In genomic region chr16:81440888-81441663, GRCh38 we compare ENCODE assay signal across 22 cellular contexts.
"Had no signal": no experiment of that assay in that cellular context is flagged by ENCODE, and none has a peak within 500 bp of the region (broad histone marks: within the 10 kb centered on the region; RNA-seq: fewer than 3 reads in every experiment).

No MANE protein-coding gene starts in this region.

- DNase-seq: activated CD4-positive, alpha-beta T cell treated with anti-CD3 and anti-CD28 coated beads, Interleukin-2, amount 10 ng/mL, durations not matched to agents 7 days and 5 days; activated CD8-positive, alpha-beta memory T cell treated with anti-CD3 and anti-CD28 coated beads for 24 hours; activated naive CD4-positive, alpha-beta T cell treated with Interleukin-2 at 50 U/mL for 16 hours; anterior cingulate cortex; brain microvascular endothelial cell; effector CD8-positive, alpha-beta T cell; gastrocnemius medialis; heart left ventricle; left lung; mammary epithelial cell; naive thymus-derived CD4-positive, alpha-beta T cell; nucleus accumbens; right cardiac atrium; small intestine; stimulated activated CD4-positive, alpha-beta T cell treated with anti-CD3 and anti-CD28 coated beads, Interleukin-4, amount 100 ng/mL, for 4 hours; T-cell; T-helper 9 cell had no signal

- H3K27me3 Mint-ChIP-seq: central memory CD8-positive, alpha-beta T cell had no signal

- H3K36me3 ChIP-seq: brain microvascular endothelial cell, gastrocnemius medialis, heart left ventricle, left lung, prostate gland, suprapubic skin had no signal

- H3K9me3 ChIP-seq: gastrocnemius medialis, heart left ventricle, left lung, prostate gland, suprapubic skin had no signal

- H3K4me3 Mint-ChIP-seq: activated CD4-positive, alpha-beta T cell treated with anti-CD3 and anti-CD28 coated beads, Interleukin-2, amount 10 ng/mL, durations not matched to agents 7 days and 5 days; central memory CD8-positive, alpha-beta T cell; stimulated activated naive CD8-positive, alpha-beta T cell treated with anti-CD3 and anti-CD28 coated beads, Interleukin-15, Interleukin-2, amounts not matched to agents 100 ng/mL and 50 ng/mL, for 24 hours; T-cell had no signal

- FAIRE-seq: small intestine had no signal

- H3K27me3 ChIP-seq: brain microvascular endothelial cell, gastrocnemius medialis, heart left ventricle, suprapubic skin had no signal

- H3K27ac ChIP-seq: brain microvascular endothelial cell, coronary artery, gastrocnemius medialis, heart left ventricle, left lung, prostate gland, suprapubic skin had no signal

- H3K27ac Mint-ChIP-seq: activated CD4-positive, alpha-beta T cell treated with anti-CD3 and anti-CD28 coated beads, Interleukin-2, amount 10 ng/mL, durations not matched to agents 7 days and 5 days; stimulated activated naive CD8-positive, alpha-beta T cell treated with anti-CD3 and anti-CD28 coated beads, Interleukin-15, Interleukin-2, amounts not matched to agents 100 ng/mL and 50 ng/mL, for 24 hours had no signal

- H3K36me3 Mint-ChIP-seq: T-cell had no signal

- H3K4me3 ChIP-seq: coronary artery, gastrocnemius medialis, heart left ventricle, left lung, prostate gland, suprapubic skin had no signal

- ATAC-seq: gastrocnemius medialis; heart left ventricle; left lung; naive thymus-derived CD4-positive, alpha-beta T cell; right cardiac atrium; T-cell had no signal

- H3K9me3 Mint-ChIP-seq: activated CD4-positive, alpha-beta T cell treated with anti-CD3 and anti-CD28 coated beads, Interleukin-2, amount 10 ng/mL, durations not matched to agents 7 days and 5 days; central memory CD8-positive, alpha-beta T cell; stimulated activated naive CD8-positive, alpha-beta T cell treated with anti-CD3 and anti-CD28 coated beads, Interleukin-15, Interleukin-2, amounts not matched to agents 100 ng/mL and 50 ng/mL, for 24 hours; T-cell had no signal

- H3K4me1 ChIP-seq: gastrocnemius medialis had no signal
